In genomic region chr2:29033172-29033571, GRCh38 we compare ENCODE assay signal across 15 cellular contexts. TPM values are rescaled to one million over a fixed set of nuclear protein-coding genes. Genes with fewer than 3 reads are reported as not detected.
A peak's percentile ranks its signal among the peaks of the same experiment; 100 is the strongest.
DNase-seq lines count a peak whose midpoint lies in the region; ATAC-seq and TF ChIP-seq lines count a peak whose summit lies in the region.
"Had no signal": no experiment of that assay in that cellular context is flagged by ENCODE, and none has a peak within 500 bp of the region (broad histone marks: within the 10 kb centered on the region; RNA-seq: fewer than 3 reads in every experiment).

No MANE protein-coding gene starts in this region.

- H3K4me3 ChIP-seq in Loucy (ENCODE audit: low read length, poor library complexity, severe bottlenecking), result peak overlapping the region; percentile 28
- H3K4me3 ChIP-seq in endodermal cell (ENCODE audit: low read length), result no peak overlapping the region
- no peak overlapping the region for H3K4me3 ChIP-seq in neural progenitor cell
- H3K4me3 ChIP-seq: adrenal gland had no signal

- peak overlapping the region; percentile 4 for H3K4me3 Mint-ChIP-seq in endodermal cell
- H3K4me3 Mint-ChIP-seq in neural progenitor cell, result no peak overlapping the region
- no peak overlapping the region for H3K4me3 Mint-ChIP-seq in natural killer cell
- H3K4me3 Mint-ChIP-seq: activated CD8-positive, alpha-beta T cell treated with anti-CD3 and anti-CD28 coated beads for 36 hours; naive thymus-derived CD4-positive, alpha-beta T cell had no signal

- H3K9me3 ChIP-seq in Loucy (ENCODE audit: insufficient read depth, low read depth, low read length), result no peaks in the 10 kb centered on the region
- no peaks in the 10 kb centered on the region for H3K9me3 ChIP-seq in endodermal cell (ENCODE audit: control insufficient read depth, low read length)
- no peaks in the 10 kb centered on the region for H3K9me3 ChIP-seq in neural progenitor cell (ENCODE audit: low read depth)
- H3K9me3 ChIP-seq: adrenal gland had no signal

- H3K4me2 ChIP-seq in Loucy (ENCODE audit: low read depth, low read length, poor library complexity, severe bottlenecking) (peak overlapping the region; percentile 49), neural progenitor cell (no peak overlapping the region)

- 0 out of 2 replicates have a peak overlapping the region, but pooled peaks have one; percentile 2 for H2AFZ ChIP-seq in Loucy (ENCODE audit: low read length)
- H2AFZ ChIP-seq in neural progenitor cell (replicated peaks), result no peak overlapping the region

- no peaks in the 10 kb centered on the region for H3K27me3 Mint-ChIP-seq in endodermal cell (ENCODE audit: insufficient read depth)
- peaks cover 2% of the 10 kb centered on the region for H3K27me3 Mint-ChIP-seq in neural progenitor cell (ENCODE audit: insufficient read depth, low read depth)
- H3K27me3 Mint-ChIP-seq in natural killer cell (ENCODE audit: low read depth in 2 of 2), result no peaks in the 10 kb centered on the region
- H3K27me3 Mint-ChIP-seq: activated CD8-positive, alpha-beta T cell treated with anti-CD3 and anti-CD28 coated beads for 36 hours; naive thymus-derived CD4-positive, alpha-beta T cell had no signal

- no peak for TF ChIP-seq CTCF in Loucy (conservative IDR thresholded peaks at IDR 0.05; ENCODE audit: low read length)
- no peak for TF ChIP-seq CTCF in endodermal cell (conservative IDR thresholded peaks at IDR 0.05)
- TF ChIP-seq CTCF in neural progenitor cell (IDR thresholded peaks at IDR 0.05), result no peak
- no peak for TF ChIP-seq CTCF in natural killer cell (IDR thresholded peaks at IDR 0.05)

- H3K27ac Mint-ChIP-seq in endodermal cell, result peak overlapping the region; percentile 91
- peak overlapping the region; percentile 57 for H3K27ac Mint-ChIP-seq in neural progenitor cell
- H3K27ac Mint-ChIP-seq in natural killer cell, result peak overlapping the region in 1 of 2 donors; percentile 71
- H3K27ac Mint-ChIP-seq: activated CD8-positive, alpha-beta T cell treated with anti-CD3 and anti-CD28 coated beads for 36 hours; naive thymus-derived CD4-positive, alpha-beta T cell had no signal

- no peaks in the 10 kb centered on the region for H3K9me2 ChIP-seq in Loucy (replicated peaks; ENCODE audit: low read depth, low read length)

- ATAC-seq in HG03571 (IDR thresholded peaks at IDR 0.05; ENCODE audit: unreplicated experiment) (no peak), natural killer cell (no peak)
- ATAC-seq: activated CD8-positive, alpha-beta T cell treated with anti-CD3 and anti-CD28 coated beads for 36 hours; naive thymus-derived CD4-positive, alpha-beta T cell had no signal

- intact Hi-C loops in natural killer cell (cut with micrococcal nuclease), result no loop called here

- DNase-seq in EH (ENCODE audit: low read depth) (peak; percentile 66), endodermal cell (peak; percentile 78), neural progenitor cell (ENCODE audit: low spot score) (peak; percentile 57), anterior cingulate cortex (lab: John Stamatoyannopoulos, UW) (no peak), natural killer cell (no peak), NCI-H2227 treated with DMSO at 0.1 percent for 48 hours (lab: John Stamatoyannopoulos, UW) (no peak)
- DNase-seq: activated CD8-positive, alpha-beta T cell treated with anti-CD3 and anti-CD28 coated beads for 36 hours; adrenal gland; COR-L47; naive thymus-derived CD4-positive, alpha-beta T cell; NCI-H1417; NCI-H748 treated with DMSO at 0.1 percent for 48 hours had no signal

- no peaks in the 10 kb centered on the region for H3K36me3 ChIP-seq in Loucy (ENCODE audit: insufficient read depth, low read length)
- H3K36me3 ChIP-seq in endodermal cell (ENCODE audit: control insufficient read depth, insufficient read depth, low read length), result no peaks in the 10 kb centered on the region
- H3K36me3 ChIP-seq in neural progenitor cell, result no peaks in the 10 kb centered on the region
- H3K36me3 ChIP-seq: adrenal gland had no signal

- no peaks in the 10 kb centered on the region for H4K20me1 ChIP-seq in Loucy (ENCODE audit: insufficient read depth, low read length, poor library complexity, severe bottlenecking)
- no peaks in the 10 kb centered on the region for H4K20me1 ChIP-seq in neural progenitor cell (ENCODE audit: low read depth)

- no peaks in the 10 kb centered on the region for H3K27me3 ChIP-seq in Loucy (ENCODE audit: insufficient read depth, low read length, poor library complexity, severe bottlenecking)
- H3K27me3 ChIP-seq in endodermal cell (ENCODE audit: control insufficient read depth, insufficient read depth, low read length, poor library complexity, severe bottlenecking), result no peaks in the 10 kb centered on the region
- H3K27me3 ChIP-seq in neural progenitor cell, result no peaks in the 10 kb centered on the region
- H3K27me3 ChIP-seq: adrenal gland had no signal

- 74% methylated on average over 2 of the region's 2 CpGs; no CpG with 5 or more reads in 1 of the 2 experiments for WGBS in endodermal cell (ENCODE audit: insufficient coverage in 1 of 2, insufficient read length in 1 of 2), 2 experiments

- H3K9me3 Mint-ChIP-seq in endodermal cell, result peaks cover 2% of the 10 kb centered on the region
- peaks cover 3% of the 10 kb centered on the region for H3K9me3 Mint-ChIP-seq in neural progenitor cell
- H3K9me3 Mint-ChIP-seq in natural killer cell, result no peaks in the 10 kb centered on the region
- H3K9me3 Mint-ChIP-seq: activated CD8-positive, alpha-beta T cell treated with anti-CD3 and anti-CD28 coated beads for 36 hours; naive thymus-derived CD4-positive, alpha-beta T cell had no signal

- H3K79me2 ChIP-seq in Loucy (ENCODE audit: insufficient read depth, low read length), result no peaks in the 10 kb centered on the region
- no peaks in the 10 kb centered on the region for H3K79me2 ChIP-seq in neural progenitor cell (ENCODE audit: low read depth)

- H3K4me1 Mint-ChIP-seq in endodermal cell, result peaks cover 17% of the 10 kb centered on the region
- H3K4me1 Mint-ChIP-seq in neural progenitor cell, result peaks cover 14% of the 10 kb centered on the region
- H3K4me1 Mint-ChIP-seq in natural killer cell, result peaks cover 42 to 47% of the 10 kb centered on the region in 2 donors

- H3K27ac ChIP-seq in endodermal cell (ENCODE audit: low read depth, low read length) (no peak overlapping the region), neural progenitor cell (no peak overlapping the region)
- H3K27ac ChIP-seq: adrenal gland had no signal

- H3F3A ChIP-seq in Loucy (ENCODE audit: low read depth) (no peaks in the 10 kb centered on the region), neural progenitor cell (ENCODE audit: low read depth) (no peaks in the 10 kb centered on the region)

- H3K36me3 Mint-ChIP-seq in endodermal cell (ENCODE audit: low read depth) (peaks cover 15% of the 10 kb centered on the region), neural progenitor cell (no peaks in the 10 kb centered on the region), natural killer cell (peaks cover 14% of the 10 kb centered on the region)

- peak overlapping the region; percentile 24 for H3K9ac ChIP-seq in Loucy (ENCODE audit: low read depth, low read length, poor library complexity, severe bottlenecking)
- H3K9ac ChIP-seq in endodermal cell (ENCODE audit: extremely low read depth, low read length, poor library complexity, severe bottlenecking), result no peak overlapping the region
- H3K9ac ChIP-seq in neural progenitor cell, result no peak overlapping the region

- H3K4me1 ChIP-seq in Loucy (ENCODE audit: insufficient read depth, low read length, poor library complexity, severe bottlenecking) (peaks cover 37% of the 10 kb centered on the region), endodermal cell (ENCODE audit: control insufficient read depth, insufficient read depth, low read length) (peaks cover 7% of the 10 kb centered on the region), neural progenitor cell (peaks cover 6% of the 10 kb centered on the region)
- H3K4me1 ChIP-seq: adrenal gland had no signal

RNA-seq across cellular contexts. Expression of gene PCARE, which starts 41.2 kb away (rescaled TPM):
- total RNA-seq in endodermal cell, result under 1 TPM in 1 of 2 donors, not detected in 1; 0.09 TPM
- 0.04 TPM for polyA plus RNA-seq in endodermal cell (2013, experiment 1 of 2)
- polyA plus RNA-seq in endodermal cell (2013, experiment 2 of 2), result 0.08 TPM
- total RNA-seq in neural progenitor cell (ENCODE audit: low replicate concordance), result not detected in 2 replicates
- not detected for total RNA-seq in natural killer cell
- total RNA-seq: activated CD8-positive, alpha-beta T cell treated with anti-CD3 and anti-CD28 coated beads for 36 hours; naive thymus-derived CD4-positive, alpha-beta T cell; T-helper 1 cell treated with Interleukin-12 subunit alpha and Interleukin-12 subunit beta and Interleukin-4 antibody, amounts not matched to agents 30 ng/mL and 1 ng/mL, for 36 hours had no signal
- polyA plus RNA-seq: naive thymus-derived CD4-positive, alpha-beta T cell had no signal

RNA-seq across cellular contexts. Expression of gene TOGARAM2, which starts 52.1 kb away (rescaled TPM):
- total RNA-seq in endodermal cell, result 1 to 10 TPM in 1 of 2 donors, under 1 TPM in 1; 0.86 to 4.2 TPM
- polyA plus RNA-seq in endodermal cell (2013, experiment 1 of 2), result 0.43 TPM
- 0.50 TPM for polyA plus RNA-seq in endodermal cell (2013, experiment 2 of 2)
- 0.04 and 0.62 TPM in 2 replicates for total RNA-seq in neural progenitor cell (ENCODE audit: low replicate concordance)
- total RNA-seq in natural killer cell, result 10 to 100 TPM; 25.9 to 53.2 (median 30.8) TPM

Comparison
In these comparisons a context has a peak if more than half of its experiments do, and no peak if none do; other contexts are left out.
1. DNase-seq: peak in EH (single experiment), endodermal cell (single experiment) and neural progenitor cell (single experiment); none in anterior cingulate cortex (0 of 58), natural killer cell (single experiment) and NCI-H2227 treated with DMSO at 0.1 percent for 48 hours (single experiment).
2. RNA of gene TOGARAM2, which starts 52.1 kb away (total RNA-seq): 25.9 to 53.2 TPM in natural killer cell; 0.86 to 4.2 TPM in endodermal cell and 0.04 to 0.62 TPM in neural progenitor cell; every median in the first group is over 4 times any median in the second.